36 cellular contexts compared by ENCODE assay signal in genomic region chr19:35377656-35378055, GRCh38. TPM values are rescaled to one million over a fixed set of nuclear protein-coding genes. Genes with fewer than 3 reads are reported as not detected.
"Had no signal": no experiment of that assay in that cellular context is flagged by ENCODE, and none has a peak within 500 bp of the region (broad histone marks: within the 10 kb centered on the region; RNA-seq: fewer than 3 reads in every experiment).

No MANE protein-coding gene starts in this region.

- H3K27ac Mint-ChIP-seq: dendritic cell treated with granulocyte-macrophage colony-stimulating factor and Interleukin-4, amounts not matched to agents 40 ng/mL and 50 ng/mL, for 4 days; endodermal cell; natural killer cell treated with Interleukin-12 subunit alpha and Interleukin-12 subunit beta and Interleukin-15 and Interleukin-18, amount 100 ng/mL, for 72 hours; stimulated activated effector memory CD8-positive, alpha-beta T cell treated with anti-CD3 and anti-CD28 coated beads, Interleukin-12 subunit alpha, Interleukin-12 subunit beta, amount 100 ng/mL, for 72 hours; type B pancreatic cell had no signal

- H3K36me3 ChIP-seq: colonic mucosa, gastroesophageal sphincter, heart right ventricle, left lung, lower lobe of right lung, neutrophil, prostate gland, stomach, thyroid gland had no signal

- H3K27me3 ChIP-seq: colonic mucosa, stomach, thyroid gland had no signal

- H3K9me3 ChIP-seq: colonic mucosa, left lung, lower lobe of right lung, mucosa of descending colon, neutrophil, prostate gland, stomach, thyroid gland had no signal

- DNase-seq: central memory CD4-positive, alpha-beta T cell; colonic mucosa; effector CD8-positive, alpha-beta T cell; endodermal cell; foreskin keratinocyte; hippocampal formation; left cardiac atrium; left lung; lower lobe of right lung; mucosa of descending colon; naive B cell; stimulated activated CD4-positive, alpha-beta T cell treated with anti-CD3 and anti-CD28 coated beads, Interleukin-4, amount 100 ng/mL, for 24 hours; stimulated activated naive CD4-positive, alpha-beta T cell treated with Interleukin-2 at 50 U/mL for 16 hours; stomach; thyroid gland had no signal

- H3K9me3 Mint-ChIP-seq: dendritic cell treated with granulocyte-macrophage colony-stimulating factor and Interleukin-4, amounts not matched to agents 40 ng/mL and 50 ng/mL, for 4 days; natural killer cell treated with Interleukin-12 subunit alpha and Interleukin-12 subunit beta and Interleukin-15 and Interleukin-18, amount 100 ng/mL, for 72 hours had no signal

- H3K27ac ChIP-seq: colonic mucosa, epithelial cell of prostate, foreskin keratinocyte, gastroesophageal sphincter, left lung, lower lobe of right lung, neutrophil, parathyroid adenoma, prostate gland, stomach, thyroid gland had no signal

- H3K4me1 Mint-ChIP-seq: endodermal cell, neural crest cell had no signal

- H3K4me3 Mint-ChIP-seq: dendritic cell treated with granulocyte-macrophage colony-stimulating factor and Interleukin-4, amounts not matched to agents 40 ng/mL and 50 ng/mL, for 4 days; endodermal cell; natural killer cell treated with Interleukin-12 subunit alpha and Interleukin-12 subunit beta and Interleukin-15 and Interleukin-18, amount 100 ng/mL, for 72 hours; neural crest cell; stimulated activated effector memory CD8-positive, alpha-beta T cell treated with anti-CD3 and anti-CD28 coated beads, Interleukin-12 subunit alpha, Interleukin-12 subunit beta, amount 100 ng/mL, for 72 hours; type B pancreatic cell had no signal

- H3K4me1 ChIP-seq: colonic mucosa, foreskin keratinocyte, gastroesophageal sphincter, left lung, lower lobe of right lung, prostate gland had no signal

- ATAC-seq: esophagus mucosa; foreskin keratinocyte; gastroesophageal sphincter; left cardiac atrium; left lung; lower lobe of right lung; mucosa of descending colon; natural killer cell treated with Interleukin-12 subunit alpha and Interleukin-12 subunit beta and Interleukin-15 and Interleukin-18, amount 100 ng/mL, for 72 hours; sciatic nerve; stimulated activated effector memory CD8-positive, alpha-beta T cell treated with anti-CD3 and anti-CD28 coated beads, Interleukin-12 subunit alpha, Interleukin-12 subunit beta, amount 100 ng/mL, for 72 hours had no signal

- H3K36me3 Mint-ChIP-seq: natural killer cell treated with Interleukin-12 subunit alpha and Interleukin-12 subunit beta and Interleukin-15 and Interleukin-18, amount 100 ng/mL, for 72 hours; type B pancreatic cell had no signal

- H3K4me3 ChIP-seq: colonic mucosa, gastroesophageal sphincter, heart right ventricle, left lung, lower lobe of right lung, mucosa of descending colon, prostate gland, stomach, thyroid gland had no signal

RNA-seq across cellular contexts. Expression of gene GPR42, which starts 6.8 kb away (rescaled TPM):
- total RNA-seq: chondrocyte, colonic mucosa, endodermal cell, esophagus mucosa, fibroblast of lung, foreskin keratinocyte, gastroesophageal sphincter, heart right ventricle, kidney epithelial cell, left cardiac atrium, left lung, lower lobe of right lung, neural crest cell, prostate gland, renal cortical epithelial cell, stomach, temporal lobe, urinary bladder had no signal
- polyA plus RNA-seq: fibroblast of lung, foreskin keratinocyte, heart right ventricle had no signal

RNA-seq across cellular contexts. Expression of gene FFAR3, which starts 19.4 kb away (rescaled TPM):
- total RNA-seq: chondrocyte, endodermal cell, esophagus mucosa, fibroblast of lung, foreskin keratinocyte, kidney epithelial cell, lower lobe of right lung, neural crest cell, renal cortical epithelial cell, stomach had no signal
- polyA plus RNA-seq: fibroblast of lung, foreskin keratinocyte had no signal

RNA-seq across cellular contexts. Expression of gene FFAR1, which starts 30.0 kb away (rescaled TPM):
- total RNA-seq: chondrocyte, colonic mucosa, endodermal cell, esophagus mucosa, fibroblast of lung, foreskin keratinocyte, gastroesophageal sphincter, heart right ventricle, left cardiac atrium, left lung, lower lobe of right lung, mucosa of descending colon, neural crest cell, omental fat pad, renal cortical epithelial cell, sciatic nerve, subcutaneous adipose tissue, temporal lobe, thyroid gland, urinary bladder had no signal
- polyA plus RNA-seq: fibroblast of lung, foreskin keratinocyte, heart right ventricle, stomach, urinary bladder had no signal

RNA-seq across cellular contexts. Expression of gene CD22, which starts 48.7 kb away (rescaled TPM):
- total RNA-seq: chondrocyte, endodermal cell, foreskin keratinocyte, neural crest cell, renal cortical epithelial cell, temporal lobe had no signal
- polyA plus RNA-seq: foreskin keratinocyte had no signal
